ENCODE assay signal across 25 cellular contexts in the genomic region with DNA sequence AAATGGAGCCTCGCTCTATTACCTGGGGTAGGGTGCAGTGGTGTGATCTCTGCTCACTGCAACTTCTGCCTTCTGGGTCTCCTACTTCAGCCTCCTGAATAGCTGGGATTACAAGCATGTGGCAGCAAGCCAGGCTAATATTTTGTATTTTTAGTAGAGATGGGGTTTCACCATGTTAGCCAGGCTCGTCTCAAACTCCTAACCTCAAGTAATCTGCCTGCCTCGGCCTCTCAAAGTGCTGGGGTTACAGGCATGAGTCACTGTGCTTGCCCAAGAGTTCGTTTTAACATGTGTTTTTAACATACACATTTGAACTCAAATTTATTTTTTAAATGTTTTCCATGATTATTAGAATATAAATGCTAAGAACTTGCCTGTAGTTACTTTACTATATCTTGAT. TPM values are rescaled to one million over a fixed set of nuclear protein-coding genes. Genes with fewer than 3 reads are reported as not detected.
DNase-seq lines count a peak whose midpoint lies in the region; ATAC-seq, FAIRE-seq and TF ChIP-seq lines count a peak whose summit lies in the region.
"Had no signal": no experiment of that assay in that cellular context is flagged by ENCODE, and none has a peak within 500 bp of the region (broad histone marks: within the 10 kb centered on the region; RNA-seq: fewer than 3 reads in every experiment).

No MANE protein-coding gene starts in this region.

- peak; percentile 31 for DNase-seq in AG09309 (ENCODE audit: low read depth)
- peak; percentile 55 for DNase-seq in M059J (ENCODE audit: low read depth)
- DNase-seq in amniotic epithelial cell (ENCODE audit: low read depth), result peak; percentile 87
- peak; percentile 73 for DNase-seq in fibroblast of the conjunctiva (ENCODE audit: low read depth)
- no peak for DNase-seq in D721Med (ENCODE audit: insufficient read length, low spot score)
- no peak for DNase-seq in superior temporal gyrus (ENCODE audit: extremely low spot score)
- no peak for DNase-seq in NCI-H1092 (lab: John Stamatoyannopoulos, UW)
- DNase-seq: activated CD4-positive, alpha-beta T cell treated with anti-CD3 and anti-CD28 coated beads, Interleukin-2, amount 10 ng/mL, durations not matched to agents 7 days and 5 days; activated T-cell treated with anti-CD3 and anti-CD28 coated beads, Interleukin-2, amount 50 U/mL, for 4 hours; GDM1; hippocampal formation; kidney glomerular epithelial cell; NCI-H1417; NCI-H2227 treated with DMSO at 0.1 percent for 48 hours; right cardiac atrium; stimulated activated CD4-positive, alpha-beta T cell treated with anti-CD3 and anti-CD28 coated beads, Interleukin-4, amount 100 ng/mL, for 1 hour; T1000 had no signal

- TF ChIP-seq CTCF in AG09309 (IDR thresholded peaks at IDR 0.05; ENCODE audit: control insufficient read depth, insufficient read depth, low read depth, low read length, missing control alignments) (no peak), D721Med (IDR thresholded peaks at IDR 0.05; ENCODE audit: insufficient read depth, missing control alignments) (no peak)

- no peak overlapping the region for H3K4me3 ChIP-seq in AG09309 (ENCODE audit: control insufficient read depth, low read depth, low read length)
- H3K4me3 ChIP-seq: A549, neural progenitor cell, SK-N-MC had no signal

- no peak for ATAC-seq in GM19467 (IDR thresholded peaks at IDR 0.05; ENCODE audit: unreplicated experiment)
- ATAC-seq: A549; activated T-cell treated with anti-CD3 and anti-CD28 coated beads, Interleukin-2, amount 50 U/mL, for 4 hours; HCT116; right cardiac atrium had no signal

- FAIRE-seq in D721Med (lab: Jason Lieb, UNC), result no peak
- FAIRE-seq: A549, colon, GM12892 had no signal

RNA-seq across cellular contexts. Expression of a gene that starts 34.2 kb away (rescaled TPM):
- total RNA-seq in M059J (2014; rRNA removed; shearing (Covaris generic)), result 37.9 and 59.1 TPM in 2 replicates

RNA-seq across cellular contexts. Expression of a gene that starts 54.0 kb away (rescaled TPM):
- total RNA-seq in M059J (2014; rRNA removed; shearing (Covaris generic)), result 0.30 and 3.0 TPM in 2 replicates
- total RNA-seq: epithelial cell of proximal tubule had no signal

Comparison
In these comparisons a context has a peak if more than half of its experiments do, and no peak if none do; other contexts are left out.
1. DNase-seq: peak in AG09309 (single experiment), M059J (single experiment), amniotic epithelial cell (single experiment) and fibroblast of the conjunctiva (single experiment); none in D721Med (single experiment), superior temporal gyrus (single experiment) and NCI-H1092 (single experiment).